11 cellular contexts compared by ENCODE assay signal in the genomic region with DNA sequence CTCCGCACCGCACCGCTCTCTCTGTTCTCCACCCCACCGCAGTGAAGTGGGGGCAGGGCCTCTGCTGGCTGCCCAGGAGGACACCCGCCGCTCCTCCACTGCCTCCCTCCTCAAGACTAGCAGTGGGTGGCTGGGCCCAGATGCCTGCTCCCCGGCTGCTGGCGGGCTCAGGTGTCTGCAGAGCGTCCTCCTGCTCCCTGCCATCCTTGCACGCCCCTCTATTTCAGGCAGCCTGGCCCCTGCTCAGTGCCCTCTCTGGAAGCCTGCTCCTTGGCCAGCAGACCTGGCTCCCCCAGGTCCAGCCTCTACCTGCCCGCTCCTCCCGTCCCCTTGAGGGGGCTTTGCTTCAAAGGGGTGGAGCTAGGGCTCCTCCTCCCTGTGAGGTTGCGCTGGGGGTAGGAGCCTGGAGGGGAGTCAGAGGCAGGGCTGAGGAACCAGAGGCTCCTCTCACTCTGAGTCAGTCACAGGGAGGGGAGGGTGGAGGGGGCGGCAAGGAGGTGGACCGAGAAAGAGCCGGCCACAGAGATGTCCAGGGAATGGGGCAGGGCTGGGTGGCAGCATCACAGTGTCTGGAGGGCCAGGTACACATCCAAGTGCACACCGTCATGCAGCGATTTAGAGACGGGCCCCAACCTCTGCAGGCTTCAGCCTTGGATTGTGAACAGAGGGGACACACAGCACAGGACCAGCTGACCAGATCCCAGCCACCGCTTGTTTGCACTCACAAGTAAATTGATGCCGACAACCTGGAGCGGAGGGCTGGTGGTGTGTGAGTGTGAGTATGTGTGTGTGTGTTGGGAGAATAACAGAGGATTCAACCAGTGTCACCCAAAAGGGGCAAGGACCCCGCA. TPM values are rescaled to one million over a fixed set of nuclear protein-coding genes. Genes with fewer than 3 reads are reported as not detected.
DNase-seq lines count a peak whose midpoint lies in the region; ATAC-seq and TF ChIP-seq lines count a peak whose summit lies in the region.
"Had no signal": no experiment of that assay in that cellular context is flagged by ENCODE, and none has a peak within 500 bp of the region (broad histone marks: within the 10 kb centered on the region; RNA-seq: fewer than 3 reads in every experiment).

No MANE protein-coding gene starts in this region.

- H3K14ac ChIP-seq in trophoblast cell (ENCODE audit: low read length): no peak overlapping the region

- H2BK12ac ChIP-seq in trophoblast cell (ENCODE audit: low read length): peak overlapping the region; percentile 12

- no peaks in the 10 kb centered on the region for H3K27me3 ChIP-seq in MG63
- H3K27me3 ChIP-seq in trophoblast cell (ENCODE audit: insufficient read depth, low read length): no peaks in the 10 kb centered on the region

- peaks cover 2% of the 10 kb centered on the region for H3K79me1 ChIP-seq in trophoblast cell (ENCODE audit: low read length)

- no peak overlapping the region for H3K9ac ChIP-seq in trophoblast cell (ENCODE audit: low read length)

- H2BK5ac ChIP-seq in trophoblast cell (ENCODE audit: low read depth, low read length, poor library complexity): no peak overlapping the region

- no peak overlapping the region for H2BK120ac ChIP-seq in trophoblast cell (ENCODE audit: insufficient read depth, low read length, poor library complexity)

- DNase-seq in EL: peak; percentile 50
- DNase-seq in MG63: peak; percentile 63
- peak; percentile 39 for DNase-seq in fibroblast of the aortic adventitia (ENCODE audit: low read depth)
- DNase-seq in trophoblast cell: no peak
- DNase-seq in superior temporal gyrus (ENCODE audit: extremely low spot score): no peak
- DNase-seq in C1 segment of cervical spinal cord (lab: John Stamatoyannopoulos, UW): no peak
- DNase-seq in DMS79 (lab: John Stamatoyannopoulos, UW): no peak
- DNase-seq: immature natural killer cell, NCI-H526 treated with DMSO at 0.1 percent for 48 hours had no signal

- H3K9me3 ChIP-seq in MG63 (no peaks in the 10 kb centered on the region), trophoblast cell (ENCODE audit: insufficient read depth, low read depth, low read length) (no peaks in the 10 kb centered on the region)
- H3K9me3 ChIP-seq: Caco-2 had no signal

- no peak overlapping the region for H3K4ac ChIP-seq in trophoblast cell (ENCODE audit: low read depth, low read length)

- H3K4me1 ChIP-seq in trophoblast cell (ENCODE audit: control insufficient read depth in 1 of 2, insufficient read depth in 2 of 2, low read length in 2 of 2): peaks cover 12 to 15% of the 10 kb centered on the region in 2 experiments

- H4K91ac ChIP-seq in trophoblast cell (ENCODE audit: low read depth, low read length): peak overlapping the region; percentile 32

- no peak overlapping the region for H2AFZ ChIP-seq in trophoblast cell (ENCODE audit: insufficient read depth, low read length, poor library complexity)

- TF ChIP-seq CTCF in fibroblast of the aortic adventitia (IDR thresholded peaks at IDR 0.05; ENCODE audit: insufficient read depth, low read length): no peak

- no peaks in the 10 kb centered on the region for H3K36me3 ChIP-seq in MG63
- H3K36me3 ChIP-seq in trophoblast cell (ENCODE audit: control insufficient read depth in 1 of 2, insufficient read depth in 2 of 2, low read length in 2 of 2): no peaks in the 10 kb centered on the region

- H2AK5ac ChIP-seq in trophoblast cell (ENCODE audit: low read length): peak overlapping the region; percentile 54

- no peak overlapping the region for H4K8ac ChIP-seq in trophoblast cell (ENCODE audit: low read depth, low read length)

- H3K18ac ChIP-seq in trophoblast cell (ENCODE audit: low read length): no peak overlapping the region

- H3K4me3 ChIP-seq in MG63: no peak overlapping the region
- peak overlapping the region; percentile 28 for H3K4me3 ChIP-seq in fibroblast of the aortic adventitia (ENCODE audit: low read depth, low read length)
- no peak overlapping the region for H3K4me3 ChIP-seq in trophoblast cell (ENCODE audit: low read depth, low read length)

- ATAC-seq in HG03521 (IDR thresholded peaks at IDR 0.05; ENCODE audit: unreplicated experiment): no peak

- H3K4me2 ChIP-seq in trophoblast cell (ENCODE audit: low read length): peak overlapping the region; percentile 0

- no peak overlapping the region for H3K23ac ChIP-seq in trophoblast cell (ENCODE audit: low read length)

- peaks cover 2% of the 10 kb centered on the region for H3K79me2 ChIP-seq in trophoblast cell (ENCODE audit: control insufficient read depth, insufficient read depth, low read length, poor library complexity)

- H4K12ac ChIP-seq in trophoblast cell (ENCODE audit: low read depth, low read length): no peak overlapping the region

- H3K27ac ChIP-seq in trophoblast cell (ENCODE audit: low read depth, low read length): no peak overlapping the region

- WGBS in trophoblast cell (ENCODE audit: extremely low coverage, insufficient coverage, insufficient read length): no CpG with 5 or more reads among the region's 23 CpGs

RNA-seq across cellular contexts. Expression of gene TMEM92, which starts 9.8 kb away (rescaled TPM):
- not detected in 2 replicates for total RNA-seq in MG63 (2014; rRNA removed; shearing (Covaris generic); ENCODE audit: low replicate concordance)
- total RNA-seq in fibroblast of the aortic adventitia (ENCODE audit: low replicate concordance): 0.09 TPM in 1 of 2 replicates, not detected in the other
- polyA plus RNA-seq in trophoblast cell (2013): 15.5 and 15.6 TPM in 2 replicates
- polyA plus RNA-seq: immature natural killer cell had no signal

Comparison
In these comparisons a context has a peak if more than half of its experiments do, and no peak if none do; other contexts are left out.
1. DNase-seq: peak in EL (single experiment), MG63 (single experiment) and fibroblast of the aortic adventitia (single experiment); none in trophoblast cell (0 of 2), superior temporal gyrus (single experiment), C1 segment of cervical spinal cord (0 of 14) and DMS79 (single experiment).